ENCODE assay signal across 1 cellular context in genomic region chr7:27516415-27516814, GRCh38.
TF ChIP-seq lines count a peak whose summit lies in the region.

No MANE protein-coding gene starts in this region.

TF ChIP-seq in GM23338, 12 proteins besides CTCF, POLR2A, EP300 and RAD21 (continued from another document):
- no peak for TF ChIP-seq ZNF462 (CRISPR knock-in tag; IDR thresholded peaks at IDR 0.05)
- TF ChIP-seq NANOG (IDR thresholded peaks at IDR 0.05; ENCODE audit: borderline replicate concordance): no peak
- TF ChIP-seq POLR2AphosphoS5 (IDR thresholded peaks at IDR 0.05; ENCODE audit: low read depth): no peak
TF ChIP-seq in GM23338: peak in this region for 0.
